8 cellular contexts compared by ENCODE assay signal in genomic region chrX:154918060-154918483, GRCh38. TPM values are rescaled to one million over a fixed set of nuclear protein-coding genes. Genes with fewer than 3 reads are reported as not detected.
A peak's percentile ranks its signal among the peaks of the same experiment; 100 is the strongest.
DNase-seq lines count a peak whose midpoint lies in the region; ATAC-seq, FAIRE-seq and TF ChIP-seq lines count a peak whose summit lies in the region.

No MANE protein-coding gene starts in this region.

- H3K9ac ChIP-seq in kidney (ENCODE audit: low read length in 2 of 2) = no peak overlapping the region

- ATAC-seq in GM19328 (IDR thresholded peaks at IDR 0.05; ENCODE audit: unreplicated experiment) (peak; percentile 57), HG02981 (IDR thresholded peaks at IDR 0.05; ENCODE audit: unreplicated experiment) (no peak)

- no peak overlapping the region for H3K27ac Mint-ChIP-seq in CD4-positive, alpha-beta memory T cell
- no peak overlapping the region for H3K27ac Mint-ChIP-seq in T-helper 2 cell treated with Interferon-gamma antibody and Interleukin-4, amounts not matched to agents 5 μg/mL and 100 μg/mL, for 36 hours

- peaks cover 0 to 4% (median 0%) of the 10 kb centered on the region in 8 donors for H3K9me3 Mint-ChIP-seq in CD4-positive, alpha-beta memory T cell
- H3K9me3 Mint-ChIP-seq in T-helper 2 cell treated with Interferon-gamma antibody and Interleukin-4, amounts not matched to agents 5 μg/mL and 100 μg/mL, for 36 hours = no peaks in the 10 kb centered on the region

- TF ChIP-seq CTCF in kidney (IDR thresholded peaks at IDR 0.05; ENCODE audit: borderline replicate concordance, extremely low read depth, insufficient read depth) = peak; percentile 52

- no peak overlapping the region for H3K4me3 ChIP-seq in CD4-positive, alpha-beta memory T cell (ENCODE audit: low read length in 2 of 2)
- H3K4me3 ChIP-seq in kidney (ENCODE audit: low read length in 2 of 2) = peak overlapping the region; percentile 51 to 52

- peak overlapping the region; percentile 36 to 76 (median 64) for H3K4me3 Mint-ChIP-seq in CD4-positive, alpha-beta memory T cell
- peak overlapping the region; percentile 71 for H3K4me3 Mint-ChIP-seq in T-helper 2 cell treated with Interferon-gamma antibody and Interleukin-4, amounts not matched to agents 5 μg/mL and 100 μg/mL, for 36 hours

- peak; percentile 96 for FAIRE-seq in kidney (lab: Jason Lieb, UNC)

- DNase-seq in CD4-positive, alpha-beta memory T cell = peak in 4 of 5 donors; percentile 31 to 37 (median 34)
- DNase-seq in NCI-H146 (lab: John Stamatoyannopoulos, UW) (peak; percentile 73), cerebellum (ENCODE audit: low spot score) (peak; percentile 38), kidney (no peak)
- DNase-seq in T-helper 2 cell treated with Interferon-gamma antibody and Interleukin-4, amounts not matched to agents 5 μg/mL and 100 μg/mL, for 36 hours (ENCODE audit: low spot score) = peak; percentile 3
- DNase-seq in stimulated activated CD4-positive, alpha-beta T cell treated with anti-CD3 and anti-CD28 coated beads, Interleukin-2, amount 100 ng/mL, for 48 hours = peak; percentile 0 to 3

- H3K4me1 ChIP-seq in CD4-positive, alpha-beta memory T cell (ENCODE audit: insufficient read depth, low read length) = peaks cover 4% of the 10 kb centered on the region
- H3K4me1 ChIP-seq in kidney (ENCODE audit: control insufficient read depth in 1 of 2, insufficient read depth in 1 of 2, low read depth in 1 of 2, low read length in 2 of 2) = no peaks in the 10 kb centered on the region

- peaks cover 0 to 5% (median 0%) of the 10 kb centered on the region in 4 donors for H3K4me1 Mint-ChIP-seq in CD4-positive, alpha-beta memory T cell
- no peaks in the 10 kb centered on the region for H3K4me1 Mint-ChIP-seq in T-helper 2 cell treated with Interferon-gamma antibody and Interleukin-4, amounts not matched to agents 5 μg/mL and 100 μg/mL, for 36 hours (ENCODE audit: low read depth)

- H3K9me3 ChIP-seq in CD4-positive, alpha-beta memory T cell (ENCODE audit: control insufficient read depth in 1 of 2, low read length in 2 of 2) = no peaks in the 10 kb centered on the region
- H3K9me3 ChIP-seq in kidney (ENCODE audit: control insufficient read depth in 1 of 2, low read length in 2 of 2) = no peaks in the 10 kb centered on the region

- no peaks in the 10 kb centered on the region for H3K27me3 ChIP-seq in CD4-positive, alpha-beta memory T cell (ENCODE audit: insufficient read depth, low read length)

- POLR2A ChIA-PET in CD4-positive, alpha-beta memory T cell (lab: Charles Lee; ENCODE audit: partially characterized antibody) = no interaction called here

- no peaks in the 10 kb centered on the region for H3K36me3 ChIP-seq in CD4-positive, alpha-beta memory T cell (ENCODE audit: insufficient read depth, low read length)
- H3K36me3 ChIP-seq in kidney (ENCODE audit: control insufficient read depth in 1 of 2, insufficient read depth in 2 of 2, low read length in 2 of 2) = no peaks in the 10 kb centered on the region

- intact Hi-C loops in CD4-positive, alpha-beta memory T cell (cut with micrococcal nuclease) = loop anchor here (1.0 kb wide), 1 partner anchor 62 kb away; no protein-coding TSS in a partner anchor
- intact Hi-C loops in kidney (cut with DNase I) = no loop called here

- CTCF ChIA-PET in CD4-positive, alpha-beta memory T cell (lab: Charles Lee; ENCODE audit: partially characterized antibody) = interaction anchor here (0.7 to 1.7 kb wide), 17 partner anchors 9 to 231 kb away, joined by 3 to 18 read pairs (median 3); partner anchors contain the start of gene FUNDC2

- no peak overlapping the region for H3K27ac ChIP-seq in CD4-positive, alpha-beta memory T cell (ENCODE audit: low read depth, low read length)
- no peak overlapping the region for H3K27ac ChIP-seq in kidney (ENCODE audit: low read depth in 2 of 2, low read length in 2 of 2)

- H3K36me3 Mint-ChIP-seq in CD4-positive, alpha-beta memory T cell = no peaks in the 10 kb centered on the region
- H3K36me3 Mint-ChIP-seq in T-helper 2 cell treated with Interferon-gamma antibody and Interleukin-4, amounts not matched to agents 5 μg/mL and 100 μg/mL, for 36 hours (ENCODE audit: low read depth) = no peaks in the 10 kb centered on the region

- H3K27me3 Mint-ChIP-seq in CD4-positive, alpha-beta memory T cell = peaks cover 5 to 6% of the 10 kb centered on the region in 2 donors
- H3K27me3 Mint-ChIP-seq in T-helper 2 cell treated with Interferon-gamma antibody and Interleukin-4, amounts not matched to agents 5 μg/mL and 100 μg/mL, for 36 hours (ENCODE audit: low read depth) = peaks cover 13% of the 10 kb centered on the region

RNA-seq across cellular contexts. Expression of gene F8A1, which starts 31.9 kb away (rescaled TPM):
- total RNA-seq in CD4-positive, alpha-beta memory T cell = 10 to 100 TPM; 56.1 to 58.2 TPM
- 10 to 100 TPM; 20.3 to 90.4 TPM for polyA plus RNA-seq in CD4-positive, alpha-beta memory T cell
- total RNA-seq in cerebellum = 4.0 TPM
- 44.8 TPM for total RNA-seq in kidney
- 51.9 TPM for polyA plus RNA-seq in kidney (ENCODE audit: insufficient read depth, low read depth, low replicate concordance)

Comparison
In these comparisons a context has a peak if more than half of its experiments do, and no peak if none do; other contexts are left out.
1. H3K4me3 ChIP-seq: peak in kidney (2 of 2); none in CD4-positive, alpha-beta memory T cell (0 of 2).